11 cellular contexts compared by ENCODE assay signal in genomic region chr1:236147068-236147467, GRCh38.
"Had no signal": no experiment of that assay in that cellular context is flagged by ENCODE, and none has a peak within 500 bp of the region (broad histone marks: within the 10 kb centered on the region; RNA-seq: fewer than 3 reads in every experiment).

No MANE protein-coding gene starts in this region.

- H3K9me3 Mint-ChIP-seq: activated T-helper 17 cell treated with anti-CD3 and anti-CD28 coated beads, Interleukin-2, amount 50 U/mL, for 72 hours; mesothelial cell of epicardium; stimulated activated memory B cell treated with anti-CD40 and anti-IgM and Interleukin-4, amounts not matched to agents 10 μg/mL and 1 μg/mL and 100 μg/mL, for 72 hours had no signal

- DNase-seq: activated CD4-positive, alpha-beta T cell treated with anti-CD3 and anti-CD28 coated beads for 1 hour; activated CD4-positive, alpha-beta T cell treated with anti-CD3 and anti-CD28 coated beads, Interleukin-2, amount 50 U/mL, for 48 hours; activated naive CD4-positive, alpha-beta T cell treated with Interleukin-2 at 50 U/mL for 16 hours; lower lobe of right lung; stimulated activated CD4-positive, alpha-beta T cell treated with anti-CD3 and anti-CD28 coated beads, Interleukin-2, amount 100 ng/mL, for 48 hours; T-helper 1 cell had no signal

- H3K36me3 ChIP-seq: lower lobe of right lung, tibial artery had no signal

- H3K4me3 ChIP-seq: lower lobe of right lung, tibial artery, vagina had no signal

- H3K9me3 ChIP-seq: lower lobe of right lung, tibial artery, vagina had no signal

- ATAC-seq: activated T-helper 17 cell treated with anti-CD3 and anti-CD28 coated beads, Interleukin-2, amount 50 U/mL, for 72 hours; lower lobe of right lung; stimulated activated memory B cell treated with anti-CD40 and anti-IgM and Interleukin-4, amounts not matched to agents 10 μg/mL and 1 μg/mL and 100 μg/mL, for 72 hours had no signal

- H3K27me3 ChIP-seq: tibial artery, vagina had no signal

- H3K27ac Mint-ChIP-seq: activated T-helper 17 cell treated with anti-CD3 and anti-CD28 coated beads, Interleukin-2, amount 50 U/mL, for 72 hours; mesothelial cell of epicardium; stimulated activated memory B cell treated with anti-CD40 and anti-IgM and Interleukin-4, amounts not matched to agents 10 μg/mL and 1 μg/mL and 100 μg/mL, for 72 hours had no signal

- H3K27ac ChIP-seq: lower lobe of right lung, tibial artery, vagina had no signal

- H3K4me3 Mint-ChIP-seq: activated T-helper 17 cell treated with anti-CD3 and anti-CD28 coated beads, Interleukin-2, amount 50 U/mL, for 72 hours; mesothelial cell of epicardium; stimulated activated memory B cell treated with anti-CD40 and anti-IgM and Interleukin-4, amounts not matched to agents 10 μg/mL and 1 μg/mL and 100 μg/mL, for 72 hours had no signal
